1 cellular context compared by ENCODE assay signal in genomic region chr12:122878780-122879612, GRCh38.
TF ChIP-seq lines count a peak whose summit lies in the region.

No MANE protein-coding gene starts in this region.

TF ChIP-seq in HepG2, 621 proteins besides CTCF, POLR2A, EP300 and RAD21:
- no peak for TF ChIP-seq ZNF713 (CRISPR knock-in tag; IDR thresholded peaks at IDR 0.05)
- no peak for TF ChIP-seq KAT7 (CRISPR knock-in tag; IDR thresholded peaks at IDR 0.05; ENCODE audit: borderline replicate concordance)
- TF ChIP-seq GATAD2A (CRISPR knock-in tag; IDR thresholded peaks at IDR 0.05) = no peak
- no peak for TF ChIP-seq ATF5 (CRISPR knock-in tag; IDR thresholded peaks at IDR 0.05; ENCODE audit: low read depth)
- no peak for TF ChIP-seq MAZ (IDR thresholded peaks at IDR 0.05; ENCODE audit: borderline replicate concordance, low read depth, low read length)
- no peak for TF ChIP-seq MAZ (CRISPR knock-in tag; IDR thresholded peaks at IDR 0.05; ENCODE audit: low read depth)
- no peak for TF ChIP-seq ZNF737 (CRISPR knock-in tag; IDR thresholded peaks at IDR 0.05; ENCODE audit: borderline replicate concordance)
- TF ChIP-seq ZNF567 (CRISPR knock-in tag; IDR thresholded peaks at IDR 0.05; ENCODE audit: borderline replicate concordance) = no peak
- TF ChIP-seq ZNF704 (CRISPR knock-in tag; IDR thresholded peaks at IDR 0.05; ENCODE audit: borderline replicate concordance) = no peak
- no peak for TF ChIP-seq ZNF788 (CRISPR knock-in tag; IDR thresholded peaks at IDR 0.05; ENCODE audit: borderline replicate concordance)
- TF ChIP-seq RBAK (CRISPR knock-in tag; IDR thresholded peaks at IDR 0.05) = no peak
- no peak for TF ChIP-seq ZNF614 (CRISPR knock-in tag; IDR thresholded peaks at IDR 0.05; ENCODE audit: borderline replicate concordance)
- no peak for TF ChIP-seq NR3C1 (CRISPR knock-in tag; IDR thresholded peaks at IDR 0.05)
- TF ChIP-seq AKAP8 (CRISPR knock-in tag; IDR thresholded peaks at IDR 0.05) = no peak
- TF ChIP-seq E2F2 (CRISPR knock-in tag; IDR thresholded peaks at IDR 0.05; ENCODE audit: borderline replicate concordance) = no peak
- no peak for TF ChIP-seq MXD1 (CRISPR knock-in tag; IDR thresholded peaks at IDR 0.05)
- no peak for TF ChIP-seq DPF2 (CRISPR knock-in tag; IDR thresholded peaks at IDR 0.05; ENCODE audit: borderline replicate concordance, low read depth)
- TF ChIP-seq ZNF772 (CRISPR knock-in tag; IDR thresholded peaks at IDR 0.05) = no peak
- TF ChIP-seq TBL1XR1 (IDR thresholded peaks at IDR 0.05; ENCODE audit: borderline replicate concordance, low read length, partially characterized antibody) = no peak
- no peak for TF ChIP-seq MAF1 (CRISPR knock-in tag; IDR thresholded peaks at IDR 0.05; ENCODE audit: borderline replicate concordance)
